5 cellular contexts compared by ENCODE assay signal in the genomic region with DNA sequence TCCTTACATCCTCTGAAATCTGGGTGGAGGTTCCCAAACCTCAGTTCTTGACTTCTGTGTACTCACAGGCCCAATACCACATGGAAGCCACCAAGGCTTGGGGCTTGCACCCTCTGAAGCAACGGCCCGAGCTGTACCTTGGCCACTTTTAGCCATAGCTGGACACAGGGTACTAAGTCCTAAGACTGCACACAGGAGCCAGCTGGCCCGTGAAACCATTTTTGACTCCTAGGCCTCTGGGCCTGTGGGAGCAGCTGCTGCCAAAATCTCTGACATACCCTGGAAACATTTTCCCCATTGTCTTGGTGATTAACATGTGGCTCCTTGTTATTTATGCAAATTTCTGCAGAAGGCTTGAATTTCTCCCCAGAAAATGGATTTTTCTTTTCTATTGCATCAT.
A peak's percentile ranks its signal among the peaks of the same experiment; 100 is the strongest.
DNase-seq lines count a peak whose midpoint lies in the region; ATAC-seq, FAIRE-seq and TF ChIP-seq lines count a peak whose summit lies in the region.
"Not testable (repeated sequence)": the region's sequence is repeated elsewhere in the genome, so short reads cannot be mapped to it uniquely, and the experiment has no call there.

No MANE protein-coding gene starts in this region.

- not testable (repeated sequence) for TF ChIP-seq POLR2A in A549 (IDR thresholded peaks at IDR 0.05; ENCODE audit: low read length)

- not testable (repeated sequence) for H3K27me3 ChIP-seq in endodermal cell (ENCODE audit: control insufficient read depth, insufficient read depth, low read length, poor library complexity, severe bottlenecking); right cardiac atrium (ENCODE audit: control insufficient read depth, insufficient read depth)

- H3K36me3 ChIP-seq in HEK293 (ENCODE audit: control insufficient read depth in 2 of 2, insufficient read depth in 1 of 2, low read length in 2 of 2); endodermal cell (ENCODE audit: control insufficient read depth, insufficient read depth, low read length): not testable (repeated sequence)

- intact Hi-C loops in right cardiac atrium (cut with DNase I): not testable (repeated sequence)

- DNase-seq in A549 (ENCODE audit: low read depth in 1 of 2, low spot score in 1 of 2); endodermal cell: not testable (repeated sequence)
- DNase-seq in fibroblast of the aortic adventitia (ENCODE audit: low read depth): peak; percentile 46
- DNase-seq in right cardiac atrium: peak; percentile 24 to 82 (median 57)

- H3K9me3 ChIP-seq in A549 (peaks cover 33% of the 10 kb centered on the region), endodermal cell (ENCODE audit: control insufficient read depth, low read length) (peaks cover 35% of the 10 kb centered on the region)
- not testable (repeated sequence) for H3K9me3 ChIP-seq in HEK293 (ENCODE audit: control insufficient read depth, insufficient read depth, low read depth, low read length); right cardiac atrium (ENCODE audit: control insufficient read depth, low read length)

- H3K27ac Mint-ChIP-seq in endodermal cell: not testable (repeated sequence)

- not testable (repeated sequence) for H3K27ac ChIP-seq in A549; HEK293 (ENCODE audit: extremely low read depth, low read depth, low read length); endodermal cell (ENCODE audit: low read depth, low read length); right cardiac atrium (ENCODE audit: low read length)

- H3K4me1 ChIP-seq in A549; HEK293 (ENCODE audit: control insufficient read depth, insufficient read depth, low read length); endodermal cell (ENCODE audit: control insufficient read depth, insufficient read depth, low read length); right cardiac atrium (ENCODE audit: control insufficient read depth, insufficient read depth, low read length): not testable (repeated sequence)

- peaks cover 46% of the 10 kb centered on the region for H3K9me3 Mint-ChIP-seq in endodermal cell

- H3K9ac ChIP-seq in endodermal cell (ENCODE audit: extremely low read depth, low read length, poor library complexity, severe bottlenecking): not testable (repeated sequence)

- TF ChIP-seq EP300 in A549 (IDR thresholded peaks at IDR 0.05): not testable (repeated sequence)

- H3K4me2 ChIP-seq in A549: not testable (repeated sequence)

- CTCF ChIA-PET in A549 (lab: Yijun Ruan, JAX): not testable (repeated sequence)
- CTCF ChIA-PET in HEK293 (lab: Yijun Ruan, JAX): interaction anchor here (0.6 kb wide), 1 partner anchor 389 kb away, joined by 3 read pairs; no protein-coding TSS in a partner anchor

- H3K27me3 Mint-ChIP-seq in endodermal cell (ENCODE audit: insufficient read depth): not testable (repeated sequence)

- POLR2A ChIA-PET in A549 (lab: Yijun Ruan, JAX); HEK293 (lab: Yijun Ruan, JAX): not testable (repeated sequence)

- ATAC-seq in A549: not testable (repeated sequence)
- peak in 1 of 2 donors; percentile 75 for ATAC-seq in right cardiac atrium

- WGBS in A549 (ENCODE audit: missing lambda C conversion rate): 13% methylated on average over 3 of the region's 3 CpGs
- WGBS in endodermal cell (ENCODE audit: insufficient coverage in 1 of 2, insufficient read length in 1 of 2), 2 experiments: 93 to 95% methylated on average over 3 of the region's 3 CpGs
- WGBS in right cardiac atrium: 69% methylated on average over 3 of the region's 3 CpGs

- not testable (repeated sequence) for TF ChIP-seq RAD21 in A549 (conservative IDR thresholded peaks at IDR 0.05 in 1 of 2, IDR thresholded peaks at IDR 0.05 in 1 of 2)

- H3K36me3 Mint-ChIP-seq in endodermal cell (ENCODE audit: low read depth): peaks cover 11% of the 10 kb centered on the region

- not testable (repeated sequence) for TF ChIP-seq CTCF in A549 (IDR thresholded peaks at IDR 0.05); HEK293 (tag by site-specific recombination; IDR thresholded peaks at IDR 0.05); endodermal cell (conservative IDR thresholded peaks at IDR 0.05); fibroblast of the aortic adventitia (IDR thresholded peaks at IDR 0.05; ENCODE audit: insufficient read depth, low read length)

- H3K4me3 Mint-ChIP-seq in endodermal cell: not testable (repeated sequence)

- not testable (repeated sequence) for H3K4me1 Mint-ChIP-seq in endodermal cell

- H3K4me3 ChIP-seq in A549; HEK293 (ENCODE audit: low read depth, low read length); fibroblast of the aortic adventitia (ENCODE audit: low read depth, low read length); right cardiac atrium (ENCODE audit: low read length): not testable (repeated sequence)
- peak overlapping the region; percentile 19 for H3K4me3 ChIP-seq in endodermal cell (ENCODE audit: low read length)

- not testable (repeated sequence) for FAIRE-seq in A549 (lab: Jason Lieb, UNC)

TF ChIP-seq in A549, 52 proteins besides CTCF, POLR2A, EP300 and RAD21:
- TF ChIP-seq ZFP36 (IDR thresholded peaks at IDR 0.05; ENCODE audit: borderline replicate concordance, partially characterized antibody): peak; percentile 73

TF ChIP-seq in HEK293, 187 proteins besides CTCF, POLR2A, EP300 and RAD21:
- TF ChIP-seq TRIM28 (IDR thresholded peaks at IDR 0.05; ENCODE audit: borderline replicate concordance, low read length) (0 out of 2 replicates have a peak, but pooled peaks have one; percentile 30), ZNF585B (tag by site-specific recombination; IDR thresholded peaks at IDR 0.05) (peak; percentile 94)
